Comparison of ENCODE assay signal across 33 cellular contexts in the genomic region with DNA sequence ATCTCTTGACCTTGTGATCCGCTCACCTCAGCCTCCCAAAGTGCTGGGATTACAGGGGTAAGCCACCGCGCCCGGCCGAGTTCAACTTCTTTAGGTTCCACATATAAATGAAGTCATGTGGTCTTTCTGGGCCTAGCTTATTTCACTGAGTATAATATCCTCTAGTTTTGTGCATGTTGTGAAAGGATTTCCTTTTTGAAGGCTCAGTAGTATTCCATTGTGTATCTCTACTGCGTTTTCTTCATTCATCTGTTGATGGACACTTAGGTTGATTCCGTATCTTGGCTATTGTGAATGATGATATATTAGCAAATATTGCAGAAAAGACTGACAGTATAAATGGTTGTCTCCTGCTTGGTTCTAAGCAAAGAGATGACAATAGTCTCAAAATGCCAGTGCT.
"Had no signal": no experiment of that assay in that cellular context is flagged by ENCODE, and none has a peak within 500 bp of the region (broad histone marks: within the 10 kb centered on the region; RNA-seq: fewer than 3 reads in every experiment).

No MANE protein-coding gene starts in this region.

- DNase-seq: activated effector memory CD4-positive, alpha-beta T cell treated with anti-CD3 and anti-CD28 coated beads, Interleukin-2, amount 50 U/mL, for 16 hours; activated effector memory CD4-positive, alpha-beta T cell treated with Interleukin-2 at 50 U/mL for 16 hours; activated gamma-delta T cell; activated gamma-delta T cell treated with Interleukin-2 at 50 U/mL for 16 hours; activated naive CD4-positive, alpha-beta T cell; activated naive CD4-positive, alpha-beta T cell treated with anti-CD3 and anti-CD28 coated beads for 36 hours; activated naive CD4-positive, alpha-beta T cell treated with anti-CD3 and anti-CD28 coated beads, Interleukin-2, amount 10 ng/mL, durations not matched to agents 7 days and 5 days; activated naive CD4-positive, alpha-beta T cell treated with anti-CD3 and anti-CD28 coated beads, Interleukin-2, amount 50 U/mL, for 16 hours; activated naive CD4-positive, alpha-beta T cell treated with Interleukin-2 at 50 U/mL for 16 hours; activated naive CD8-positive, alpha-beta T cell treated with anti-CD3 and anti-CD28 coated beads for 36 hours; activated naive CD8-positive, alpha-beta T cell treated with anti-CD3 and anti-CD28 coated beads, Interleukin-2, amount 10 ng/mL, durations not matched to agents 7 days and 5 days; activated naive CD8-positive, alpha-beta T cell treated with anti-CD3 and anti-CD28 coated beads, Interleukin-2, amount 50 U/mL, for 24 hours; activated T-cell treated with anti-CD3 and anti-CD28 coated beads, Interleukin-2, amount 50 U/mL, for 24 hours; activated T-cell treated with anti-CD3 and anti-CD28 coated beads, Interleukin-2, amount 50 U/mL, for 4 hours; activated T-cell treated with anti-CD3 and anti-CD28 coated beads, Interleukin-2, amount 50 U/mL, for 48 hours; activated T-cell treated with anti-CD3 and anti-CD28 coated beads, Interleukin-2, amount 50 U/mL, for 72 hours; adrenal gland; amniotic stem cell; amygdala; anterior cingulate cortex; aorta; body of pancreas; brain microvascular endothelial cell; caudate nucleus; central memory CD4-positive, alpha-beta T cell; cerebellar nuclear complex had no signal

- H3K27me3 ChIP-seq: adrenal gland, ascending aorta, body of pancreas, brain microvascular endothelial cell, breast epithelium, cardiac muscle cell had no signal

- H3K36me3 ChIP-seq: breast epithelium had no signal

- FAIRE-seq: astrocyte, bronchial epithelial cell had no signal

- H3K4me1 ChIP-seq: adrenal gland, ascending aorta, body of pancreas, breast epithelium had no signal

- H3K27ac ChIP-seq: adrenal gland, ascending aorta, body of pancreas, brain microvascular endothelial cell, breast epithelium, cardiac muscle cell had no signal

- ATAC-seq: activated naive CD4-positive, alpha-beta T cell treated with anti-CD3 and anti-CD28 coated beads, Interleukin-2, amount 50 U/mL, for 72 hours; activated naive CD8-positive, alpha-beta T cell treated with anti-CD3 and anti-CD28 coated beads, Interleukin-2, amount 50 U/mL, for 24 hours; activated T-cell treated with anti-CD3 and anti-CD28 coated beads, Interleukin-2, amount 50 U/mL, for 4 hours; activated T-cell treated with anti-CD3 and anti-CD28 coated beads, Interleukin-2, amount 50 U/mL, for 72 hours; activated T-helper 17 cell treated with anti-CD3 and anti-CD28 coated beads, Interleukin-2, amount 50 U/mL, for 72 hours; body of pancreas had no signal

- H3K9me3 ChIP-seq: adrenal gland, ascending aorta, body of pancreas, breast epithelium had no signal

- H3K4me3 ChIP-seq: adrenal gland, ascending aorta, body of pancreas, breast epithelium, cardiac muscle cell had no signal
